In genomic region chr20:11379257-11380011, GRCh38 we compare ENCODE assay signal across 15 cellular contexts.
DNase-seq lines count a peak whose midpoint lies in the region; ATAC-seq, FAIRE-seq and TF ChIP-seq lines count a peak whose summit lies in the region.
"Had no signal": no experiment of that assay in that cellular context is flagged by ENCODE, and none has a peak within 500 bp of the region (broad histone marks: within the 10 kb centered on the region; RNA-seq: fewer than 3 reads in every experiment).

No MANE protein-coding gene starts in this region.

- POLR2A ChIA-PET in GM12878 (lab: Charles Lee), result no interaction called here

- TF ChIP-seq CTCF in GM12878 (IDR thresholded peaks at IDR 0.05 in 2 of 3, conservative IDR thresholded peaks at IDR 0.05 in 1 of 3; ENCODE audit: control insufficient read depth in 2 of 3, extremely low read depth in 1 of 3, insufficient read depth in 1 of 3, low read depth in 3 of 3, low read length in 3 of 3), result no peak
- no peak for TF ChIP-seq CTCF in neural crest cell (conservative IDR thresholded peaks at IDR 0.05)

- SMC1A ChIA-PET in GM12878 (lab: Charles Lee; ENCODE audit: uncharacterized antibody, unreplicated experiment), result interaction anchor here (0.6 to 0.7 kb wide), 3 partner anchors 10 to 145 kb away, joined by 3 read pairs; no protein-coding TSS in a partner anchor

- RAD21 ChIA-PET in GM12878 (lab: Charles Lee; ENCODE audit: unreplicated experiment), result interaction anchor here (0.8 kb wide), 2 partner anchors 73 to 79 kb away, joined by 3 read pairs; no protein-coding TSS in a partner anchor

- H3K27ac Mint-ChIP-seq in neural crest cell (ENCODE audit: unreplicated experiment), result peak overlapping the region; percentile 77
- no peak overlapping the region for H3K27ac Mint-ChIP-seq in T-helper 2 cell treated with Interferon-gamma antibody and Interleukin-4, amounts not matched to agents 5 μg/mL and 100 μg/mL, for 36 hours
- H3K27ac Mint-ChIP-seq: CD8-positive, alpha-beta T cell; stimulated activated memory B cell treated with anti-CD40 and anti-IgM and Interleukin-4, amounts not matched to agents 10 μg/mL and 1 μg/mL and 100 μg/mL, for 72 hours had no signal

- no peak overlapping the region for H3K9ac ChIP-seq in GM12878 (ENCODE audit: control insufficient read depth, insufficient read depth, low read length)
- H3K9ac ChIP-seq: KMS-11 had no signal

- in situ Hi-C loops in GM12878 (cut with MboI), result no loop called here

- TF ChIP-seq RAD21 in GM12878 (IDR thresholded peaks at IDR 0.05; ENCODE audit: insufficient read depth, low read depth, low read length), result no peak

- peaks cover 17% of the 10 kb centered on the region for H3K4me1 Mint-ChIP-seq in neural crest cell
- H3K4me1 Mint-ChIP-seq in T-helper 2 cell treated with Interferon-gamma antibody and Interleukin-4, amounts not matched to agents 5 μg/mL and 100 μg/mL, for 36 hours (ENCODE audit: low read depth), result no peaks in the 10 kb centered on the region
- H3K4me1 Mint-ChIP-seq: stimulated activated memory B cell treated with anti-CD40 and anti-IgM and Interleukin-4, amounts not matched to agents 10 μg/mL and 1 μg/mL and 100 μg/mL, for 72 hours had no signal

- BruUV-seq in GM12878 (replicated peaks; lab: Mats Ljungman, UMichigan), result no TSS peak

- H4K20me1 ChIP-seq in GM12878 (ENCODE audit: control insufficient read depth, insufficient read depth), result no peaks in the 10 kb centered on the region

- H3K4me3 Mint-ChIP-seq in neural crest cell, result no peak overlapping the region
- H3K4me3 Mint-ChIP-seq in T-helper 2 cell treated with Interferon-gamma antibody and Interleukin-4, amounts not matched to agents 5 μg/mL and 100 μg/mL, for 36 hours, result no peak overlapping the region
- H3K4me3 Mint-ChIP-seq: CD8-positive, alpha-beta T cell; stimulated activated memory B cell treated with anti-CD40 and anti-IgM and Interleukin-4, amounts not matched to agents 10 μg/mL and 1 μg/mL and 100 μg/mL, for 72 hours had no signal

- no peaks in the 10 kb centered on the region for H3K36me3 ChIP-seq in GM12878 (ENCODE audit: control insufficient read depth in 2 of 2, insufficient read depth in 2 of 2, low read length in 1 of 2)

- peaks cover 9% of the 10 kb centered on the region for H3K4me1 ChIP-seq in GM12878 (ENCODE audit: control insufficient read depth, insufficient read depth, low read length)

- TF ChIP-seq EP300 in GM12878 (IDR thresholded peaks at IDR 0.05; ENCODE audit: borderline replicate concordance in 1 of 2, control insufficient read depth in 1 of 2, low read depth in 2 of 2, low read length in 2 of 2), result no peak

- H2AFZ ChIP-seq in GM12878 (ENCODE audit: control insufficient read depth, low read depth, low read length), result no peak overlapping the region

- H3K27ac ChIP-seq in GM12878 (ENCODE audit: control insufficient read depth, insufficient read depth), result no peak overlapping the region
- H3K27ac ChIP-seq: KMS-11 had no signal

- no peaks in the 10 kb centered on the region for H3K27me3 Mint-ChIP-seq in neural crest cell (ENCODE audit: low read depth)
- no peaks in the 10 kb centered on the region for H3K27me3 Mint-ChIP-seq in T-helper 2 cell treated with Interferon-gamma antibody and Interleukin-4, amounts not matched to agents 5 μg/mL and 100 μg/mL, for 36 hours (ENCODE audit: low read depth)
- H3K27me3 Mint-ChIP-seq: stimulated activated memory B cell treated with anti-CD40 and anti-IgM and Interleukin-4, amounts not matched to agents 10 μg/mL and 1 μg/mL and 100 μg/mL, for 72 hours had no signal

- H3K9me3 Mint-ChIP-seq in neural crest cell, result peaks cover 22% of the 10 kb centered on the region
- peaks cover 20% of the 10 kb centered on the region for H3K9me3 Mint-ChIP-seq in T-helper 2 cell treated with Interferon-gamma antibody and Interleukin-4, amounts not matched to agents 5 μg/mL and 100 μg/mL, for 36 hours

- no peak overlapping the region for H3K4me3 ChIP-seq in GM12878

- H3K27me3 ChIP-seq in GM12878 (replicated peaks in 1 of 2; ENCODE audit: control insufficient read depth in 2 of 2, insufficient read depth in 2 of 2, low read length in 1 of 2), result no peaks in the 10 kb centered on the region

- 49% methylated on average over 15 of the region's 16 CpGs for WGBS in GM12878 (ENCODE audit: insufficient coverage, insufficient replicate concordance, low lambda C conversion rate, missing lambda C conversion rate)

- no peaks in the 10 kb centered on the region; the same call in 2 of the 3 replicates for H3K9me3 ChIP-seq in GM12878 (replicated peaks; ENCODE audit: control insufficient read depth, insufficient read depth, low read length)

- ATAC-seq in GM21423 (IDR thresholded peaks at IDR 0.05; ENCODE audit: unreplicated experiment) (peak; percentile 44), GM12878 (peak; percentile 31), HG02763 (IDR thresholded peaks at IDR 0.05; ENCODE audit: unreplicated experiment) (no peak), GM19328 (IDR thresholded peaks at IDR 0.05; ENCODE audit: unreplicated experiment) (no peak)
- ATAC-seq: CD8-positive, alpha-beta T cell; stimulated activated memory B cell treated with anti-CD40 and anti-IgM and Interleukin-4, amounts not matched to agents 10 μg/mL and 1 μg/mL and 100 μg/mL, for 72 hours had no signal

- intact Hi-C loops in GM12878 (cut with micrococcal nuclease; ENCODE audit: unreplicated experiment), result loop anchor here (1.0 to 10.0 kb wide), 4 partner anchors 25 to 945 kb away; partner anchors contain the start of genes MKKS and SLX4IP

- DNase-seq in NCI-H146 (lab: John Stamatoyannopoulos, UW), result peak; percentile 87
- no peak for DNase-seq in GM12878 (ENCODE audit: low read depth, low spot score)
- DNase-seq in neural crest cell (ENCODE audit: low read depth, low spot score), result peak; percentile 30
- no peak for DNase-seq in T-helper 2 cell treated with Interferon-gamma antibody and Interleukin-4, amounts not matched to agents 5 μg/mL and 100 μg/mL, for 36 hours (ENCODE audit: low spot score)
- no peak for DNase-seq in amniotic stem cell (lab: John Stamatoyannopoulos, UW)
- DNase-seq: activated gamma-delta T cell treated with Interleukin-2 at 50 U/mL for 16 hours; CD8-positive, alpha-beta T cell; OCI-M1 had no signal

- H3K79me2 ChIP-seq in GM12878 (ENCODE audit: control insufficient read depth, insufficient read depth, low read length), result no peaks in the 10 kb centered on the region

- peaks cover 22% of the 10 kb centered on the region for H3K36me3 Mint-ChIP-seq in neural crest cell (ENCODE audit: low read depth)
- no peaks in the 10 kb centered on the region for H3K36me3 Mint-ChIP-seq in T-helper 2 cell treated with Interferon-gamma antibody and Interleukin-4, amounts not matched to agents 5 μg/mL and 100 μg/mL, for 36 hours (ENCODE audit: low read depth)
- H3K36me3 Mint-ChIP-seq: CD8-positive, alpha-beta T cell; stimulated activated memory B cell treated with anti-CD40 and anti-IgM and Interleukin-4, amounts not matched to agents 10 μg/mL and 1 μg/mL and 100 μg/mL, for 72 hours had no signal

- FAIRE-seq in GM12878 (lab: Jason Lieb, UNC), result no peak
- FAIRE-seq: colon, frontal cortex had no signal

- no peak for TF ChIP-seq POLR2A in GM12878 (IDR thresholded peaks at IDR 0.05; ENCODE audit: low read depth, low read length)

- CTCF ChIA-PET in GM12878 (lab: Yijun Ruan, JAX), result interaction anchor here (1.3 kb wide), 1 partner anchor 12 kb away, joined by 4 read pairs; no protein-coding TSS in a partner anchor

- no peak overlapping the region for H3K4me2 ChIP-seq in GM12878 (ENCODE audit: control insufficient read depth, insufficient read depth)
- H3K4me2 ChIP-seq: KMS-11 had no signal

TF ChIP-seq in GM12878, 131 proteins besides CTCF, POLR2A, EP300 and RAD21:
- no peak for TF ChIP-seq ELK1 (IDR thresholded peaks at IDR 0.05; ENCODE audit: low read depth, low read length)
- TF ChIP-seq, protein P1, sequence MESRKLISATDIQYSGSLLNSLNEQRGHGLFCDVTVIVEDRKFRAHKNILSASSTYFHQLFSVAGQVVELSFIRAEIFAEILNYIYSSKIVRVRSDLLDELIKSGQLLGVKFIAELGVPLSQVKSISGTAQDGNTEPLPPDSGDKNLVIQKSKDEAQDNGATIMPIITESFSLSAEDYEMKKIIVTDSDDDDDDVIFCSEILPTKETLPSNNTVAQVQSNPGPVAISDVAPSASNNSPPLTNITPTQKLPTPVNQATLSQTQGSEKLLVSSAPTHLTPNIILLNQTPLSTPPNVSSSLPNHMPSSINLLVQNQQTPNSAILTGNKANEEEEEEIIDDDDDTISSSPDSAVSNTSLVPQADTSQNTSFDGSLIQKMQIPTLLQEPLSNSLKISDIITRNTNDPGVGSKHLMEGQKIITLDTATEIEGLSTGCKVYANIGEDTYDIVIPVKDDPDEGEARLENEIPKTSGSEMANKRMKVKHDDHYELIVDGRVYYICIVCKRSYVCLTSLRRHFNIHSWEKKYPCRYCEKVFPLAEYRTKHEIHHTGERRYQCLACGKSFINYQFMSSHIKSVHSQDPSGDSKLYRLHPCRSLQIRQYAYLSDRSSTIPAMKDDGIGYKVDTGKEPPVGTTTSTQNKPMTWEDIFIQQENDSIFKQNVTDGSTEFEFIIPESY (IDR thresholded peaks at IDR 0.05), result peak; percentile 79
- peak; percentile 35 for TF ChIP-seq IKZF1 (conservative IDR thresholded peaks at IDR 0.05)

Comparison
In these comparisons a context has a peak if more than half of its experiments do, and no peak if none do; other contexts are left out.
1. ATAC-seq: peak in GM21423 (single experiment) and GM12878 (single experiment); none in HG02763 (single experiment) and GM19328 (single experiment).
2. DNase-seq: peak in NCI-H146 (single experiment) and neural crest cell (single experiment); none in GM12878 (single experiment), T-helper 2 cell treated with Interferon-gamma antibody and Interleukin-4, amounts not matched to agents 5 μg/mL and 100 μg/mL, for 36 hours (single experiment) and amniotic stem cell (single experiment).